Comparison of ENCODE assay signal across 8 cellular contexts in genomic region chr6:34696189-34696738, GRCh38. TPM values are rescaled to one million over a fixed set of nuclear protein-coding genes. Genes with fewer than 3 reads are reported as not detected.
DNase-seq lines count a peak whose midpoint lies in the region; ATAC-seq, FAIRE-seq and TF ChIP-seq lines count a peak whose summit lies in the region.

No MANE protein-coding gene starts in this region.

- no peak for TF ChIP-seq CTCF in CD8-positive, alpha-beta T cell (IDR thresholded peaks at IDR 0.05)
- TF ChIP-seq CTCF in left ventricle myocardium inferior (IDR thresholded peaks at IDR 0.05; ENCODE audit: borderline replicate concordance) (no peak), psoas muscle (IDR thresholded peaks at IDR 0.05) (no peak)

- H3K4me3 ChIP-seq in CD8-positive, alpha-beta T cell (ENCODE audit: low read depth, low read length): peak overlapping the region; percentile 94
- peak overlapping the region; percentile 98 for H3K4me3 ChIP-seq in left ventricle myocardium inferior
- peak overlapping the region; percentile 99 for H3K4me3 ChIP-seq in psoas muscle

- H3K4me3 Mint-ChIP-seq in CD8-positive, alpha-beta T cell: peak overlapping the region; percentile 97

- POLR2A ChIA-PET in CD8-positive, alpha-beta T cell (lab: Charles Lee): interaction anchor here (0.8 to 2.3 kb wide), 10 partner anchors 11 to 193 kb away, joined by 3 to 20 read pairs (median 4); partner anchors contain the start of genes ANKS1A and SNRPC

- no peaks in the 10 kb centered on the region for H3K36me3 ChIP-seq in CD8-positive, alpha-beta T cell (ENCODE audit: insufficient read depth, low read length)
- H3K36me3 ChIP-seq in left ventricle myocardium inferior (no peaks in the 10 kb centered on the region), psoas muscle (ENCODE audit: insufficient read depth in 1 of 2, low read depth in 1 of 2) (no peaks in the 10 kb centered on the region)

- 0% methylated on average over 32 to 41 of the region's 41 CpGs for WGBS in psoas muscle, 3 donors

- CTCF ChIA-PET in CD8-positive, alpha-beta T cell (lab: Charles Lee): interaction anchor here (0.6 to 0.9 kb wide), 4 partner anchors 20 to 730 kb away, joined by 3 to 8 read pairs (median 3); no protein-coding TSS in a partner anchor

- no peak for FAIRE-seq in GM12892 (lab: Jason Lieb, UNC)

- H3K27ac ChIP-seq in CD8-positive, alpha-beta T cell (ENCODE audit: low read depth, low read length): peak overlapping the region; percentile 83
- H3K27ac ChIP-seq in left ventricle myocardium inferior (replicated peaks): peak overlapping the region; percentile 97
- peak overlapping the region; percentile 96 for H3K27ac ChIP-seq in psoas muscle

- DNase-seq in CD8-positive, alpha-beta T cell: peak in 1 of 7 experiments; percentile 11
- DNase-seq in activated naive CD4-positive, alpha-beta T cell treated with anti-CD3 and anti-CD28 coated beads, Interleukin-2, amount 50 U/mL, for 72 hours (ENCODE audit: low spot score in 2 of 2): no peak
- DNase-seq in left ventricle myocardium inferior (peak; percentile 58), psoas muscle (peak; percentile 67 to 85), HuH-7.5 (ENCODE audit: low spot score) (no peak), GM12892 (ENCODE audit: insufficient read length) (no peak)

- no peaks in the 10 kb centered on the region for H3K27me3 ChIP-seq in CD8-positive, alpha-beta T cell (ENCODE audit: insufficient read depth, low read length)
- no peaks in the 10 kb centered on the region for H3K27me3 ChIP-seq in left ventricle myocardium inferior (ENCODE audit: low read depth)
- no peaks in the 10 kb centered on the region for H3K27me3 ChIP-seq in psoas muscle (ENCODE audit: insufficient read depth in 3 of 3, low read length in 2 of 3)

- no peaks in the 10 kb centered on the region for H3K27me3 Mint-ChIP-seq in CD8-positive, alpha-beta T cell (ENCODE audit: low read depth)

- no peaks in the 10 kb centered on the region for H3K9me3 Mint-ChIP-seq in CD8-positive, alpha-beta T cell
- no peaks in the 10 kb centered on the region for H3K9me3 Mint-ChIP-seq in activated naive CD4-positive, alpha-beta T cell treated with anti-CD3 and anti-CD28 coated beads, Interleukin-2, amount 50 U/mL, for 72 hours

- H3K4me1 ChIP-seq in CD8-positive, alpha-beta T cell (ENCODE audit: insufficient read depth, low read length): peaks cover 30% of the 10 kb centered on the region
- H3K4me1 ChIP-seq in left ventricle myocardium inferior (peaks cover 60% of the 10 kb centered on the region), psoas muscle (peaks cover 38% of the 10 kb centered on the region)

- peaks cover 9% of the 10 kb centered on the region for H3K36me3 Mint-ChIP-seq in CD8-positive, alpha-beta T cell
- peaks cover 18% of the 10 kb centered on the region in 2 donors for H3K36me3 Mint-ChIP-seq in activated naive CD4-positive, alpha-beta T cell treated with anti-CD3 and anti-CD28 coated beads, Interleukin-2, amount 50 U/mL, for 72 hours

- intact Hi-C loops in CD8-positive, alpha-beta T cell (cut with DNase I, micrococcal nuclease): loop anchor here (1.0 to 5.0 kb wide), 10 partner anchors 23 to 303 kb away; partner anchors contain the start of genes ANKS1A (in 2 of the 2), TAF11 (in 2 of the 2), NUDT3 (in 1 of the 2) and RPS10 (in 1 of the 2)
- intact Hi-C loops in left ventricle myocardium inferior (cut with micrococcal nuclease) (no loop called here), psoas muscle (cut with DNase I) (loop anchor here (2.0 to 10.0 kb wide), 7 partner anchors 34 to 759 kb away; partner anchors contain the start of genes SNRPC (in 2 of the 2) and FANCE (in 1 of the 2))

- no peak for ATAC-seq in CD8-positive, alpha-beta T cell
- ATAC-seq in GM19452 (IDR thresholded peaks at IDR 0.05; ENCODE audit: unreplicated experiment) (peak; percentile 34), HG03460 (IDR thresholded peaks at IDR 0.05; ENCODE audit: unreplicated experiment) (peak; percentile 30), psoas muscle (peak in 3 of 4 donors; percentile 66 to 76 (median 69))
- ATAC-seq in activated naive CD4-positive, alpha-beta T cell treated with anti-CD3 and anti-CD28 coated beads, Interleukin-2, amount 50 U/mL, for 72 hours: peak; percentile 69 to 71

- no peaks in the 10 kb centered on the region for H3K9me3 ChIP-seq in CD8-positive, alpha-beta T cell (ENCODE audit: low read length)
- H3K9me3 ChIP-seq in left ventricle myocardium inferior (replicated peaks) (no peaks in the 10 kb centered on the region), psoas muscle (no peaks in the 10 kb centered on the region)

- no peak for TF ChIP-seq POLR2A in GM12892 (IDR thresholded peaks at IDR 0.05; ENCODE audit: low read depth, low read length)

- H3K4me1 Mint-ChIP-seq in CD8-positive, alpha-beta T cell (ENCODE audit: low read depth): peaks cover 45% of the 10 kb centered on the region

- H3K27ac Mint-ChIP-seq in CD8-positive, alpha-beta T cell: peak overlapping the region; percentile 99
- peak overlapping the region; percentile 93 to 95 for H3K27ac Mint-ChIP-seq in activated naive CD4-positive, alpha-beta T cell treated with anti-CD3 and anti-CD28 coated beads, Interleukin-2, amount 50 U/mL, for 72 hours

RNA-seq across cellular contexts. Expression of gene ILRUN, which starts 0.3 kb away (rescaled TPM):
- total RNA-seq in CD8-positive, alpha-beta T cell: 10 to 100 TPM; 54.8 to 58.8 TPM
- total RNA-seq in activated naive CD4-positive, alpha-beta T cell treated with anti-CD3 and anti-CD28 coated beads, Interleukin-2, amount 50 U/mL, for 72 hours: 10 to 100 TPM; 53.3 to 64.1 TPM
- total RNA-seq in left ventricle myocardium inferior (132 TPM), psoas muscle (100 to 1,000 TPM; 129 to 191 (median 176) TPM)
- polyA plus RNA-seq in psoas muscle: 100 to 1,000 TPM in 2 of 3 donors, 10 to 100 TPM in 1; 89.4 to 312 (median 131) TPM
- polyA plus RNA-seq in GM12892 (2012; ENCODE audit: missing spikeins): 49.9 TPM

Comparison
In these comparisons a context has a peak if more than half of its experiments do, and no peak if none do; other contexts are left out.
1. DNase-seq: peak in left ventricle myocardium inferior (single experiment) and psoas muscle (2 of 2); none in activated naive CD4-positive, alpha-beta T cell treated with anti-CD3 and anti-CD28 coated beads, Interleukin-2, amount 50 U/mL, for 72 hours (0 of 2), HuH-7.5 (single experiment) and GM12892 (single experiment).
2. Peak in every context shown above with its lines, with median percentiles within 50 percentile points of each other: H3K27ac ChIP-seq and H3K4me3 ChIP-seq.